31 cellular contexts compared by ENCODE assay signal in the genomic region with DNA sequence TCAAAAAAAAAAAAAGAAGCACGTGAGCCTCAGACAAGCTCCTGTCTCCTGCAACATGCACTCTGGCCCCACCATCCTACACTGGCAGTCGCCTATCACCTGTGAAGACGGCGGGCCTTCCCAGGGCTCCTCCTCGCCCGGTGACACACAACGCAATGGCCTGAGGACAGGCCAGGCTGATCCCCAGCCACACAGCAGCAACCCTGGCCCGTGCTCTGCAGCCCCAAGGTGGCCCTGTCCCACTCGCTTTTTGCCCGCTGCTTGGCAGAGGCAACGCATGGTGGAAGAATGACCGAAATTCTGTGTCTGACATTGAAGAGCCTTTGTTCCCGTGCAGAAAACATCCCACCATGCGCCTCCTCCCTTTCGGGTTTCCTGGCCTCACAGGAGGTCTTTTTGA. TPM values are rescaled to one million over a fixed set of nuclear protein-coding genes. Genes with fewer than 3 reads are reported as not detected.
"Had no signal": no experiment of that assay in that cellular context is flagged by ENCODE, and none has a peak within 500 bp of the region (broad histone marks: within the 10 kb centered on the region; RNA-seq: fewer than 3 reads in every experiment).

No MANE protein-coding gene starts in this region.

- H3K9me3 Mint-ChIP-seq: mesothelial cell of epicardium; naive B cell; natural killer cell; nephron progenitor cell; neural progenitor cell; stimulated activated effector memory CD8-positive, alpha-beta T cell treated with anti-CD3 and anti-CD28 coated beads, Interleukin-12 subunit alpha, Interleukin-12 subunit beta, amount 100 ng/mL, for 72 hours; stimulated activated naive CD8-positive, alpha-beta T cell treated with anti-CD3 and anti-CD28 coated beads, Interleukin-15, Interleukin-2, amounts not matched to agents 100 ng/mL and 50 ng/mL, for 24 hours had no signal

- H3K4me3 ChIP-seq: lower lobe of right lung, neural progenitor cell, ovary, prostate gland, spleen, suprapubic skin, thoracic aorta, tibial artery, upper lobe of right lung had no signal

- H3K9ac ChIP-seq: neural progenitor cell had no signal

- H3K9me3 ChIP-seq: lower lobe of right lung, ovary, prostate gland, spleen, suprapubic skin, thoracic aorta, tibial artery, upper lobe of right lung had no signal

- H3K4me3 Mint-ChIP-seq: mesothelial cell of epicardium; naive B cell; natural killer cell; nephron progenitor cell; neural progenitor cell; stimulated activated effector memory CD8-positive, alpha-beta T cell treated with anti-CD3 and anti-CD28 coated beads, Interleukin-12 subunit alpha, Interleukin-12 subunit beta, amount 100 ng/mL, for 72 hours; stimulated activated naive CD8-positive, alpha-beta T cell treated with anti-CD3 and anti-CD28 coated beads, Interleukin-15, Interleukin-2, amounts not matched to agents 100 ng/mL and 50 ng/mL, for 24 hours had no signal

- DNase-seq: hippocampal formation; kidney glomerular epithelial cell; left cardiac atrium; left ventricle myocardium superior; lower lobe of right lung; mammary epithelial cell; mesenchymal stem cell; naive B cell; natural killer cell; nephron progenitor cell; ovary; retina; right cardiac atrium; small intestine; spleen; stimulated activated CD4-positive, alpha-beta T cell treated with anti-CD3 and anti-CD28 coated beads, Interleukin-4, amount 100 ng/mL, for 24 hours; stimulated activated naive CD4-positive, alpha-beta T cell; tibial artery; trophoblast cell; upper lobe of right lung had no signal

- H3K36me3 Mint-ChIP-seq: mesothelial cell of epicardium; naive B cell; natural killer cell; stimulated activated effector memory CD8-positive, alpha-beta T cell treated with anti-CD3 and anti-CD28 coated beads, Interleukin-12 subunit alpha, Interleukin-12 subunit beta, amount 100 ng/mL, for 72 hours had no signal

- ATAC-seq: left cardiac atrium; left lobe of liver; left ventricle myocardium superior; lower lobe of right lung; natural killer cell; right cardiac atrium; sciatic nerve; stimulated activated effector memory CD8-positive, alpha-beta T cell treated with anti-CD3 and anti-CD28 coated beads, Interleukin-12 subunit alpha, Interleukin-12 subunit beta, amount 100 ng/mL, for 72 hours; upper lobe of right lung had no signal

- H3K27me3 ChIP-seq: neural progenitor cell, ovary, suprapubic skin, tibial artery, upper lobe of right lung had no signal

- H3K4me2 ChIP-seq: neural progenitor cell had no signal

- H2AFZ ChIP-seq: neural progenitor cell had no signal

- H3K4me1 ChIP-seq: neural progenitor cell, prostate gland, spleen had no signal

- H3K27ac ChIP-seq: lower lobe of right lung, neural progenitor cell, ovary, prostate gland, spleen, suprapubic skin, thoracic aorta, tibial artery, upper lobe of right lung had no signal

- H3K36me3 ChIP-seq: neural progenitor cell, ovary, prostate gland, spleen, suprapubic skin, thoracic aorta, upper lobe of right lung had no signal

- H3K4me1 Mint-ChIP-seq: stimulated activated effector memory CD8-positive, alpha-beta T cell treated with anti-CD3 and anti-CD28 coated beads, Interleukin-12 subunit alpha, Interleukin-12 subunit beta, amount 100 ng/mL, for 72 hours had no signal

- H3K27ac Mint-ChIP-seq: mesothelial cell of epicardium; naive B cell; natural killer cell; nephron progenitor cell; neural progenitor cell; stimulated activated effector memory CD8-positive, alpha-beta T cell treated with anti-CD3 and anti-CD28 coated beads, Interleukin-12 subunit alpha, Interleukin-12 subunit beta, amount 100 ng/mL, for 72 hours; stimulated activated naive CD8-positive, alpha-beta T cell treated with anti-CD3 and anti-CD28 coated beads, Interleukin-15, Interleukin-2, amounts not matched to agents 100 ng/mL and 50 ng/mL, for 24 hours had no signal

RNA-seq across cellular contexts. Expression of gene RADIL, which starts 8.1 kb away (rescaled TPM):
- total RNA-seq: mononuclear cell, natural killer cell had no signal
- polyA plus RNA-seq: keratinocyte had no signal

RNA-seq across cellular contexts. Expression of gene PAPOLB, which starts 13.6 kb away (rescaled TPM):
- total RNA-seq: left lobe of liver, mononuclear cell had no signal
- polyA plus RNA-seq: keratinocyte, mammary epithelial cell, ovary, spleen had no signal
